ENCODE assay signal across 22 cellular contexts in genomic region chr9:133894377-133895321, GRCh38.
"Had no signal": no experiment of that assay in that cellular context is flagged by ENCODE, and none has a peak within 500 bp of the region (broad histone marks: within the 10 kb centered on the region; RNA-seq: fewer than 3 reads in every experiment).

No MANE protein-coding gene starts in this region.

- H3K4me1 ChIP-seq: gastroesophageal sphincter, left lung, sigmoid colon had no signal

- H3K27ac ChIP-seq: epithelial cell of prostate, gastroesophageal sphincter, heart left ventricle, left lung, neutrophil, pancreas, sigmoid colon had no signal

- H3K36me3 ChIP-seq: gastroesophageal sphincter, heart left ventricle, left lung, neutrophil, pancreas, sigmoid colon had no signal

- H3K9me3 Mint-ChIP-seq: activated CD4-positive, alpha-beta memory T cell treated with anti-CD3 and anti-CD28 coated beads for 36 hours; activated naive CD4-positive, alpha-beta T cell treated with anti-CD3 and anti-CD28 coated beads for 36 hours; activated naive CD8-positive, alpha-beta T cell treated with anti-CD3 and anti-CD28 coated beads, Interleukin-2, amount 10 ng/mL, durations not matched to agents 7 days and 5 days; naive thymus-derived CD8-positive, alpha-beta T cell had no signal

- H3K27ac Mint-ChIP-seq: activated CD4-positive, alpha-beta memory T cell treated with anti-CD3 and anti-CD28 coated beads for 36 hours; activated naive CD4-positive, alpha-beta T cell treated with anti-CD3 and anti-CD28 coated beads for 36 hours; activated naive CD8-positive, alpha-beta T cell treated with anti-CD3 and anti-CD28 coated beads, Interleukin-2, amount 10 ng/mL, durations not matched to agents 7 days and 5 days; T-helper 17 cell had no signal

- H3K4me3 Mint-ChIP-seq: activated CD4-positive, alpha-beta memory T cell treated with anti-CD3 and anti-CD28 coated beads for 36 hours; activated naive CD4-positive, alpha-beta T cell treated with anti-CD3 and anti-CD28 coated beads for 36 hours; activated naive CD8-positive, alpha-beta T cell treated with anti-CD3 and anti-CD28 coated beads, Interleukin-2, amount 10 ng/mL, durations not matched to agents 7 days and 5 days; naive thymus-derived CD8-positive, alpha-beta T cell; T-helper 17 cell had no signal

- H3K36me3 Mint-ChIP-seq: activated CD4-positive, alpha-beta memory T cell treated with anti-CD3 and anti-CD28 coated beads for 36 hours; activated naive CD8-positive, alpha-beta T cell treated with anti-CD3 and anti-CD28 coated beads, Interleukin-2, amount 10 ng/mL, durations not matched to agents 7 days and 5 days; naive thymus-derived CD8-positive, alpha-beta T cell had no signal

- H3K4me3 ChIP-seq: gastroesophageal sphincter, heart left ventricle, left lung, pancreas, sigmoid colon, smooth muscle cell had no signal

- H3K9me3 ChIP-seq: gastroesophageal sphincter, heart left ventricle, left lung, neutrophil, pancreas, sigmoid colon had no signal

- ATAC-seq: gastroesophageal sphincter; left lung; naive thymus-derived CD8-positive, alpha-beta T cell; pancreas; T-helper 17 cell had no signal

- DNase-seq: activated CD4-positive, alpha-beta memory T cell treated with anti-CD3 and anti-CD28 coated beads for 36 hours; activated CD4-positive, alpha-beta T cell treated with anti-CD3 and anti-CD28 coated beads for 4 hours; activated CD4-positive, CD25-positive, alpha-beta regulatory T cell; activated effector memory CD4-positive, alpha-beta T cell treated with Interleukin-2 at 50 U/mL for 16 hours; activated naive CD4-positive, alpha-beta T cell treated with anti-CD3 and anti-CD28 coated beads for 36 hours; activated naive CD8-positive, alpha-beta T cell treated with anti-CD3 and anti-CD28 coated beads, Interleukin-2, amount 10 ng/mL, durations not matched to agents 7 days and 5 days; activated T-cell treated with anti-CD3 and anti-CD28 coated beads, Interleukin-2, amount 50 U/mL, for 48 hours; amniotic stem cell; cortex of kidney; heart left ventricle; left lung; naive thymus-derived CD8-positive, alpha-beta T cell; sigmoid colon; stimulated activated CD4-positive, alpha-beta T cell treated with anti-CD3 and anti-CD28 coated beads, Interleukin-15, amount 100 ng/mL, for 24 hours; stimulated activated naive CD4-positive, alpha-beta T cell; SW 1271; T-helper 17 cell had no signal

- H3K27me3 Mint-ChIP-seq: activated CD4-positive, alpha-beta memory T cell treated with anti-CD3 and anti-CD28 coated beads for 36 hours; activated naive CD8-positive, alpha-beta T cell treated with anti-CD3 and anti-CD28 coated beads, Interleukin-2, amount 10 ng/mL, durations not matched to agents 7 days and 5 days; naive thymus-derived CD8-positive, alpha-beta T cell; T-helper 17 cell had no signal

- H3K4me1 Mint-ChIP-seq: activated naive CD8-positive, alpha-beta T cell treated with anti-CD3 and anti-CD28 coated beads, Interleukin-2, amount 10 ng/mL, durations not matched to agents 7 days and 5 days; naive thymus-derived CD8-positive, alpha-beta T cell; T-helper 17 cell had no signal

- H3K4me2 ChIP-seq: smooth muscle cell had no signal

- H3K27me3 ChIP-seq: gastroesophageal sphincter, heart left ventricle, left lung, neutrophil, pancreas, sigmoid colon had no signal
